In the genomic region with DNA sequence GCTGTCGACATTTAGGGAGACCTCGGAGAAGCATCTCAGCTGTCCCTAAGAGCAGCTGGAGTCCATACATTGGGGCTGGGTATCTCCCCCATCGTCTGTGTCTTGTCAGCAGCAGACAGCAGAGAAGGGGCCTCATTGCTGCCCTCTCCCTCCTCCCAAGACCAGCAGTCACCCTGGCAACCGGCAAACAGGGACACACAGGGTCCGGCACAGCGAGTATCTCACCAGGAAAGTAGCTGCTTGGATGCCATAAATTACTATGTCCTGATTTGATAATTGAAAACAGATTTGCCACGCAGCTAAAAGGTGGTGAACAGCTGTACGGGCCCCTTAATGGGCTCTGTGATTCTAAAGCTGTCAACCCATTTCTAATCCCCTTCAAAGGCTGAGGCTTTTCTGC, we compare ENCODE assay signal across 10 cellular contexts.
DNase-seq lines count a peak whose midpoint lies in the region; ATAC-seq and TF ChIP-seq lines count a peak whose summit lies in the region.
"Had no signal": no experiment of that assay in that cellular context is flagged by ENCODE, and none has a peak within 500 bp of the region (broad histone marks: within the 10 kb centered on the region; RNA-seq: fewer than 3 reads in every experiment).

No MANE protein-coding gene starts in this region.

- no peak for ATAC-seq in GM21423 (IDR thresholded peaks at IDR 0.05; ENCODE audit: unreplicated experiment)
- ATAC-seq: activated T-helper 17 cell treated with anti-CD3 and anti-CD28 coated beads, Interleukin-2, amount 50 U/mL, for 72 hours had no signal

- H3K9me3 ChIP-seq in mammary epithelial cell (replicated peaks; ENCODE audit: insufficient read depth, low read length), result no peaks in the 10 kb centered on the region

- dilution Hi-C loops in mammary epithelial cell (cut with HindIII; ENCODE audit: low sequenced_read_pairs), result no loop called here

- peaks cover 9% of the 10 kb centered on the region for H3K79me2 ChIP-seq in mammary epithelial cell (ENCODE audit: insufficient read depth, low read length)

- peaks cover 86% of the 10 kb centered on the region for H3K36me3 ChIP-seq in mammary epithelial cell (ENCODE audit: insufficient read depth, low read length)

- no peaks in the 10 kb centered on the region for H3K4me1 ChIP-seq in mammary epithelial cell (ENCODE audit: insufficient read depth, low read length)

- H3K4me2 ChIP-seq in mammary epithelial cell (ENCODE audit: insufficient read depth, low read depth, low read length), result no peak overlapping the region

- H3K4me3 ChIP-seq in skin epidermis (no peak overlapping the region), mammary epithelial cell (replicated peaks in 1 of 3; ENCODE audit: insufficient read depth in 1 of 3, low read depth in 2 of 3, low read length in 3 of 3) (no peak overlapping the region)

- no peak for TF ChIP-seq CTCF in mammary epithelial cell (conservative IDR thresholded peaks at IDR 0.05 in 1 of 2, IDR thresholded peaks at IDR 0.05 in 1 of 2; ENCODE audit: extremely low read depth in 1 of 2, insufficient read depth in 1 of 2, low read depth in 1 of 2, low read length in 2 of 2)

- BruUV-seq in mammary epithelial cell (replicated peaks; lab: Mats Ljungman, UMichigan), result no TSS peak

- no peak overlapping the region for H3K9ac ChIP-seq in mammary epithelial cell (ENCODE audit: insufficient read depth, low read length)

- 95% methylated on average over 8 of the region's 8 CpGs for WGBS in mammary epithelial cell (ENCODE audit: low coverage, missing lambda C conversion rate)

- CTCF ChIA-PET in mammary epithelial cell (lab: Charles Lee; ENCODE audit: low non-redundant PET), result no interaction called here

- no peaks in the 10 kb centered on the region for H4K20me1 ChIP-seq in mammary epithelial cell (ENCODE audit: insufficient read depth, low read length)

- H3K27me3 ChIP-seq in mammary epithelial cell (ENCODE audit: insufficient read depth, low read length), result no peaks in the 10 kb centered on the region

- no peak overlapping the region for H2AFZ ChIP-seq in mammary epithelial cell (ENCODE audit: low read depth, low read length)

- H3K27ac ChIP-seq in skin epidermis (peak overlapping the region in 12 of 21 experiments; percentile 2 to 75 (median 34)), mammary epithelial cell (ENCODE audit: insufficient read depth, low read depth, low read length) (no peak overlapping the region)

- intact Hi-C loops in mammary epithelial cell (cut with micrococcal nuclease), result no loop called here

- in situ Hi-C loops in mammary epithelial cell (cut with MboI; ENCODE audit: low sequenced_read_pairs in 2 of 2), result no loop called here

- DNase-seq in NCI-H1105 treated with DMSO at 0.1 percent for 48 hours (lab: John Stamatoyannopoulos, UW), result peak; percentile 47
- no peak for DNase-seq in NCI-H1105 (lab: John Stamatoyannopoulos, UW)
- peak; percentile 97 for DNase-seq in NCI-H82 (lab: John Stamatoyannopoulos, UW)
- DNase-seq in fibroblast of peridontal ligament (ENCODE audit: extremely low read depth), result peak; percentile 67
- DNase-seq in mammary epithelial cell, result no peak
- DNase-seq in NCI-H1436 (lab: John Stamatoyannopoulos, UW), result no peak
- DNase-seq: effector CD8-positive, alpha-beta T cell had no signal

Comparison
In these comparisons a context has a peak if more than half of its experiments do, and no peak if none do; other contexts are left out.
1. DNase-seq: peak in NCI-H1105 treated with DMSO at 0.1 percent for 48 hours (single experiment), NCI-H82 (single experiment) and fibroblast of peridontal ligament (single experiment); none in NCI-H1105 (single experiment), mammary epithelial cell (single experiment) and NCI-H1436 (single experiment).